In the genomic region with DNA sequence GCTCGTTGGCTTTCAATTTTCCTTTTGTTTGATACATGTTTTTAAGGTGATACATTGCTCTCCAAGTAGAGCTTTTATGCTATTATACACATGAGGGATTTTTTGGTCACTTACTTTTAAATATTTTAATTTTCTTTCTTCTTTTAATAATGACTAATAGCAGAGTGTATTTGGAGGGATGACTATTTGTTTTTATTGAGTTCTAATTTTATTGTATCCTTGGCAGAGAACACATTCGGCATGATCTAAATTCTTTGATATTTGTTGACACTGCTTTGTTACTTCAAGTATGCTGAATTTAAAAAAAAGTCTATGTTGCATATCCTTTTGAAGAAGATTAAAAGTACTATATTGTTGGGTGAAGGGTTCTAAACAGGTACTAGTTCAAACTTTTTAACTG, we compare ENCODE assay signal across 11 cellular contexts.
DNase-seq lines count a peak whose midpoint lies in the region; ATAC-seq, FAIRE-seq and TF ChIP-seq lines count a peak whose summit lies in the region.
"Had no signal": no experiment of that assay in that cellular context is flagged by ENCODE, and none has a peak within 500 bp of the region (broad histone marks: within the 10 kb centered on the region; RNA-seq: fewer than 3 reads in every experiment).

No MANE protein-coding gene starts in this region.

- no peak for DNase-seq in IMR-90
- DNase-seq in osteoblast (ENCODE audit: insufficient read length, low spot score, missing footprints), result peak; percentile 14
- no peak for DNase-seq in NCI-H1105 (lab: John Stamatoyannopoulos, UW)
- DNase-seq in Right ventricle myocardium superior, result no peak
- DNase-seq: DMS53, H7 had no signal

- H3K9ac ChIP-seq in IMR-90 (ENCODE audit: low read depth, low read length), result no peak overlapping the region

- no peak overlapping the region for H3K27ac ChIP-seq in IMR-90 (ENCODE audit: insufficient read depth, low read length)
- no peak overlapping the region for H3K27ac ChIP-seq in osteoblast (ENCODE audit: low read depth, low read length)

- no peak overlapping the region for H4K91ac ChIP-seq in IMR-90 (ENCODE audit: insufficient read depth, low read depth, low read length)

- H3K79me2 ChIP-seq in osteoblast (ENCODE audit: insufficient read depth, low read length), result no peaks in the 10 kb centered on the region

- POLR2A ChIA-PET in IMR-90 (lab: Charles Lee; ENCODE audit: unreplicated experiment), result no interaction called here

- H3K14ac ChIP-seq in IMR-90 (replicated peaks; ENCODE audit: low read depth, low read length), result no peak overlapping the region

- dilution Hi-C loops in IMR-90 (cut with HindIII; ENCODE audit: low sequenced_read_pairs, unreplicated experiment), result no loop called here

- no peak overlapping the region for H2BK120ac ChIP-seq in IMR-90 (ENCODE audit: low read depth, low read length)

- intact Hi-C loops in IMR-90 (cut with micrococcal nuclease) (no loop called here), Right ventricle myocardium superior (cut with DNase I) (no loop called here)

- no peak overlapping the region for H2AK5ac ChIP-seq in IMR-90 (ENCODE audit: low read depth, low read length)

- TF ChIP-seq POLR2A in IMR-90 (IDR thresholded peaks at IDR 0.05; ENCODE audit: low read depth, low read length), result no peak

- CTCF ChIA-PET in IMR-90 (lab: Yijun Ruan, JAX), result interaction anchor here (0.8 kb wide), 1 partner anchor 149 kb away, joined by 3 read pairs; no protein-coding TSS in a partner anchor

- no CpG with 5 or more reads among the region's 2 CpGs for WGBS in IMR-90 (ENCODE audit: extremely low coverage in 2 of 2, insufficient read length in 1 of 2), 2 experiments

- H3K23ac ChIP-seq in IMR-90 (ENCODE audit: low read depth, low read length), result no peak overlapping the region

- no peak overlapping the region for H3K4ac ChIP-seq in IMR-90 (ENCODE audit: low read depth, low read length)

- H3K9me1 ChIP-seq in IMR-90 (ENCODE audit: insufficient read depth, low read length), result no peaks in the 10 kb centered on the region

- BruUV-seq in IMR-90 (replicated peaks; lab: Mats Ljungman, UMichigan), result no TSS peak

- in situ Hi-C loops in IMR-90 (cut with MboI; ENCODE audit: low sequenced_read_pairs), result no loop called here

- H3K9me3 ChIP-seq in IMR-90 (ENCODE audit: control insufficient read depth, insufficient read depth, low read length), result 0 out of 2 replicates have a peak, but pooled peaks cover 2% of the 10 kb centered on the region
- no peaks in the 10 kb centered on the region for H3K9me3 ChIP-seq in osteoblast (ENCODE audit: low read depth, low read length)

- no peak overlapping the region for H2BK15ac ChIP-seq in IMR-90 (ENCODE audit: low read depth, low read length)

- H3K4me2 ChIP-seq in IMR-90 (ENCODE audit: low read depth, low read length) (no peak overlapping the region), osteoblast (ENCODE audit: insufficient read depth, low read length) (no peak overlapping the region)
- H3K4me2 ChIP-seq: GM23338 had no signal

- ATAC-seq in IMR-90 (ENCODE audit: low read depth), result peak; percentile 27; the same call in 1 of the 2 replicates
- no peak for ATAC-seq in GM21447 (IDR thresholded peaks at IDR 0.05; ENCODE audit: unreplicated experiment)
- no peak for ATAC-seq in HG03457 (IDR thresholded peaks at IDR 0.05; ENCODE audit: unreplicated experiment)
- ATAC-seq in Right ventricle myocardium superior (ENCODE audit: poor library complexity), result no peak
- ATAC-seq: GM23338 had no signal

- H3K4me3 ChIP-seq in IMR-90 (ENCODE audit: insufficient read depth, low read depth, low read length) (no peak overlapping the region), osteoblast (ENCODE audit: insufficient read depth, low read length) (no peak overlapping the region)
- H3K4me3 ChIP-seq: GM23338 had no signal

- no peak for TF ChIP-seq RAD21 in IMR-90 (IDR thresholded peaks at IDR 0.05; ENCODE audit: low read length)

- H4K20me1 ChIP-seq in IMR-90 (ENCODE audit: insufficient read depth, low read length) (no peaks in the 10 kb centered on the region), osteoblast (ENCODE audit: insufficient read depth, low read length) (no peaks in the 10 kb centered on the region)

- H2BK20ac ChIP-seq in IMR-90 (ENCODE audit: low read depth, low read length), result no peak overlapping the region

- H4K8ac ChIP-seq in IMR-90 (ENCODE audit: low read depth in 2 of 2, low read length in 2 of 2), result no peak overlapping the region

- H3K18ac ChIP-seq in IMR-90 (ENCODE audit: low read depth, low read length), result no peak overlapping the region

- peak; percentile 79 for FAIRE-seq in endometrium (lab: Jason Lieb, UNC)
- FAIRE-seq: A204.1 had no signal

- no peaks in the 10 kb centered on the region for H3K79me1 ChIP-seq in IMR-90 (ENCODE audit: low read depth in 1 of 2, low read length in 2 of 2)

- H3K36me3 ChIP-seq in IMR-90 (ENCODE audit: control insufficient read depth, insufficient read depth, low read length) (no peaks in the 10 kb centered on the region), osteoblast (ENCODE audit: insufficient read depth, low read length) (no peaks in the 10 kb centered on the region)

- H3K4me1 ChIP-seq in IMR-90 (ENCODE audit: control insufficient read depth, insufficient read depth, low read length), result no peaks in the 10 kb centered on the region
- H3K4me1 ChIP-seq in osteoblast (ENCODE audit: insufficient read depth, low read length), result peaks cover 19% of the 10 kb centered on the region

- no peak overlapping the region for H3K56ac ChIP-seq in IMR-90 (ENCODE audit: extremely low read depth, insufficient read depth, low read length)

- H3K27me3 ChIP-seq in IMR-90 (ENCODE audit: control insufficient read depth, insufficient read depth, low read length) (no peaks in the 10 kb centered on the region), osteoblast (ENCODE audit: insufficient read depth, low read length) (no peaks in the 10 kb centered on the region)

- no peak overlapping the region for H2BK5ac ChIP-seq in IMR-90 (ENCODE audit: low read depth, low read length, poor library complexity, severe bottlenecking)

- H2AK9ac ChIP-seq in IMR-90 (replicated peaks; ENCODE audit: low read depth, low read length, poor library complexity), result no peak overlapping the region

- H4K5ac ChIP-seq in IMR-90 (ENCODE audit: low read depth, low read length), result no peak overlapping the region

- TF ChIP-seq CTCF in IMR-90 (conservative IDR thresholded peaks at IDR 0.05; ENCODE audit: low read depth, low read length) (no peak), osteoblast (IDR thresholded peaks at IDR 0.05; ENCODE audit: extremely low read depth, low read depth, low read length) (no peak)

- H2AFZ ChIP-seq in IMR-90 (replicated peaks; ENCODE audit: low read length, poor library complexity) (no peak overlapping the region), osteoblast (ENCODE audit: low read length) (no peak overlapping the region)
- H2AFZ ChIP-seq: GM23338 had no signal

TF ChIP-seq in IMR-90, 13 proteins besides CTCF, POLR2A, EP300 and RAD21:
- TF ChIP-seq FOS (IDR thresholded peaks at IDR 0.05; ENCODE audit: low read depth, low read length), result no peak
- no peak for TF ChIP-seq CHD1 (IDR thresholded peaks at IDR 0.05; ENCODE audit: low read depth, low read length)
- TF ChIP-seq MXI1 (IDR thresholded peaks at IDR 0.05; ENCODE audit: borderline replicate concordance, low read depth, low read length), result no peak
- TF ChIP-seq BHLHE40 (IDR thresholded peaks at IDR 0.05; ENCODE audit: low read depth, low read length), result no peak
- TF ChIP-seq, protein P1, sequence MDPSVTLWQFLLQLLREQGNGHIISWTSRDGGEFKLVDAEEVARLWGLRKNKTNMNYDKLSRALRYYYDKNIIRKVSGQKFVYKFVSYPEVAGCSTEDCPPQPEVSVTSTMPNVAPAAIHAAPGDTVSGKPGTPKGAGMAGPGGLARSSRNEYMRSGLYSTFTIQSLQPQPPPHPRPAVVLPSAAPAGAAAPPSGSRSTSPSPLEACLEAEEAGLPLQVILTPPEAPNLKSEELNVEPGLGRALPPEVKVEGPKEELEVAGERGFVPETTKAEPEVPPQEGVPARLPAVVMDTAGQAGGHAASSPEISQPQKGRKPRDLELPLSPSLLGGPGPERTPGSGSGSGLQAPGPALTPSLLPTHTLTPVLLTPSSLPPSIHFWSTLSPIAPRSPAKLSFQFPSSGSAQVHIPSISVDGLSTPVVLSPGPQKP (IDR thresholded peaks at IDR 0.05; ENCODE audit: borderline replicate concordance, low read depth, low read length), result no peak
- TF ChIP-seq, protein P2, sequence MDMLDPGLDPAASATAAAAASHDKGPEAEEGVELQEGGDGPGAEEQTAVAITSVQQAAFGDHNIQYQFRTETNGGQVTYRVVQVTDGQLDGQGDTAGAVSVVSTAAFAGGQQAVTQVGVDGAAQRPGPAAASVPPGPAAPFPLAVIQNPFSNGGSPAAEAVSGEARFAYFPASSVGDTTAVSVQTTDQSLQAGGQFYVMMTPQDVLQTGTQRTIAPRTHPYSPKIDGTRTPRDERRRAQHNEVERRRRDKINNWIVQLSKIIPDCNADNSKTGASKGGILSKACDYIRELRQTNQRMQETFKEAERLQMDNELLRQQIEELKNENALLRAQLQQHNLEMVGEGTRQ (IDR thresholded peaks at IDR 0.05; ENCODE audit: low read depth, low read length), result no peak
- TF ChIP-seq SMC3 (IDR thresholded peaks at IDR 0.05; ENCODE audit: low read depth, low read length), result no peak
- no peak for TF ChIP-seq MAZ (IDR thresholded peaks at IDR 0.05; ENCODE audit: borderline replicate concordance, low read depth, low read length)
- TF ChIP-seq RFX5 (IDR thresholded peaks at IDR 0.05; ENCODE audit: low read depth, low read length), result no peak
- TF ChIP-seq NFE2L2 (IDR thresholded peaks at IDR 0.05; ENCODE audit: low read depth, low read length), result no peak
- no peak for TF ChIP-seq CEBPB (IDR thresholded peaks at IDR 0.05; ENCODE audit: low read depth, low read length)
- no peak for TF ChIP-seq MAFK (IDR thresholded peaks at IDR 0.05; ENCODE audit: low read depth, low read length)
- no peak for TF ChIP-seq RCOR1 (IDR thresholded peaks at IDR 0.05; ENCODE audit: insufficient replicate concordance, low read length)
